ENCODE assay signal across 2 cellular contexts in genomic region chr2:223725986-223726970, GRCh38.
TF ChIP-seq lines count a peak whose summit lies in the region.

No MANE protein-coding gene starts in this region.

TF ChIP-seq in A549, 52 proteins besides CTCF, POLR2A, EP300 and RAD21:
- TF ChIP-seq ZNF302 (CRISPR knock-in tag; IDR thresholded peaks at IDR 0.05) (no peak), CHD2 (IDR thresholded peaks at IDR 0.05; ENCODE audit: low read length, partially characterized antibody) (no peak), HOXB13 (CRISPR knock-in tag; IDR thresholded peaks at IDR 0.05; ENCODE audit: low read depth) (peak; percentile 58; the same call in 1 of the 2 replicates), HDAC2 (IDR thresholded peaks at IDR 0.05) (no peak), ATOH8 (CRISPR knock-in tag; IDR thresholded peaks at IDR 0.05; ENCODE audit: low read depth) (no peak), EHMT2 (IDR thresholded peaks at IDR 0.05; ENCODE audit: low read depth) (no peak), E2F6 (IDR thresholded peaks at IDR 0.05; ENCODE audit: borderline replicate concordance, low read depth) (peak; percentile 9; the same call in 1 of the 2 replicates)

TF ChIP-seq in H1, 55 proteins besides CTCF, POLR2A, EP300 and RAD21:
- TF ChIP-seq CBX8 (IDR thresholded peaks at IDR 0.05; ENCODE audit: borderline replicate concordance, low read depth, low read length) (no peak), KDM4A (IDR thresholded peaks at IDR 0.05; ENCODE audit: low read depth, low read length, severe bottlenecking) (no peak), JUND (IDR thresholded peaks at IDR 0.05; ENCODE audit: low read length) (no peak), GABPA (IDR thresholded peaks at IDR 0.05; ENCODE audit: borderline replicate concordance, insufficient read depth, low read length) (no peak), EZH2 (IDR thresholded peaks at IDR 0.05; ENCODE audit: low read depth, low read length, severe bottlenecking) (no peak), USF2 (IDR thresholded peaks at IDR 0.05; ENCODE audit: low read length) (no peak)
